In the genomic region with DNA sequence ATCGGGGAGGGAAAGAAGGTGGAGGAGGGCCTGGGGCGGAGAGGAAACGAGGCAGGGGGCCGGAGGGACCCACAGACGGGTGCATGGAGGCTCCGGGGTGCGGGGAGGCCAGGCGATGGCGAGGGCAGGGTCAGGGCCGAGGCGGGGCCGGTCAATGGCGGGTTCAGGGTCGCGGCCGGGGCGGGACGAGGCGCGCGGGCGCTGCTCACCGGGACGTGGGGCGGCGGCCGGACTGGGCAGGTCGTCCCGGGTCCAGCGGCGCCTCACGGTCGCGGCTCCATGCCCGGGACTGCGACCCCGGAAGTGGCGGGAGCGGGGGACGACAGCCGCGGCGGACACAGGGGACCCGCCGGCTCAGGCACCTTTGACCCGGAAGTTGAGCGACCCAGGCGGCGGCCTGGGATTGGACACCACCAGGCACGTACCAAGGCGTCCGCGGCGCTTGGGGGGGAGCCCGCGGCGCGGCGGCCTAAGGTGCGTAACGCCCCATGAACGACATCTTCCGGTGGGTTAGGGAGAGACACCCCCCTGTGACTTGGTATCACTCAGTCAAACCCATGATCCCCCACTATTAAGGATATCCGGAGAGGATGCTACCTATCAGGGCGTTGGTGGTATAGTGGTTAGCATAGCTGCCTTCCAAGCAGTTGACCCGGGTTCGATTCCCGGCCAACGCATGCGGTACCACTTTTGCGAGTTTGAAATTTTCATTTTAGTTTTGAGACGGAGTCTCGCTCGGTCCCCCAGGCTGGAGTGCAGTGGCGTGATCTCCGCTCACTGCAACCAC, we compare ENCODE assay signal across 1 cellular context.
TF ChIP-seq lines count a peak whose summit lies in the region.

DPP9 (minus strand) TSS at position 378 of the 787 bp plus-strand sequence. CDS start 3,936 bp downstream, outside the sequence.

TF ChIP-seq in HEK293, 187 proteins besides CTCF, POLR2A, EP300 and RAD21 (continued from another document):
- TF ChIP-seq ZBTB26 (tag by site-specific recombination; optimal IDR thresholded peaks at IDR 0.05) (peak; percentile 69), RBAK (tag by site-specific recombination; IDR thresholded peaks at IDR 0.05) (peak; percentile 71; the same call in 1 of the 2 replicates), ZFP69B (tag by site-specific recombination; IDR thresholded peaks at IDR 0.05) (peak; percentile 88), ZNF670 (tag by site-specific recombination; IDR thresholded peaks at IDR 0.05; ENCODE audit: low read depth) (no peak), ZNF776 (tag by site-specific recombination; IDR thresholded peaks at IDR 0.05; ENCODE audit: borderline replicate concordance) (peak; percentile 64; the same call in 1 of the 2 replicates), ZNF140 (tag by site-specific recombination; IDR thresholded peaks at IDR 0.05) (no peak), MYNN (tag by site-specific recombination; IDR thresholded peaks at IDR 0.05; ENCODE audit: borderline replicate concordance) (no peak; the same call in 1 of the 2 replicates), ZNF747 (tag by site-specific recombination; IDR thresholded peaks at IDR 0.05) (0 out of 2 replicates have a peak, but pooled peaks have one; percentile 65), ZNF76 (tag by site-specific recombination; IDR thresholded peaks at IDR 0.05; ENCODE audit: borderline replicate concordance, low read depth) (peak; percentile 82), ZNF707 (tag by site-specific recombination; IDR thresholded peaks at IDR 0.05) (no peak), SETDB1 (IDR thresholded peaks at IDR 0.05; ENCODE audit: insufficient read length, low read length) (no peak), FEZF1 (tag by site-specific recombination; IDR thresholded peaks at IDR 0.05) (no peak), ZNF37A (tag by site-specific recombination; IDR thresholded peaks at IDR 0.05) (no peak), ZNF623 (tag by site-specific recombination; IDR thresholded peaks at IDR 0.05) (peak; percentile 56), ZNF837 (tag by site-specific recombination; IDR thresholded peaks at IDR 0.05) (no peak), ZNF548 (tag by site-specific recombination; IDR thresholded peaks at IDR 0.05) (peak; percentile 44; the same call in 1 of the 2 replicates), SALL2 (tag by site-specific recombination; IDR thresholded peaks at IDR 0.05; ENCODE audit: borderline replicate concordance) (no peak), ZNF792 (tag by site-specific recombination; IDR thresholded peaks at IDR 0.05) (no peak), ZNF16 (tag by site-specific recombination; IDR thresholded peaks at IDR 0.05; ENCODE audit: low read depth) (no peak), BCL6B (tag by site-specific recombination; IDR thresholded peaks at IDR 0.05) (no peak), ZNF239 (tag by site-specific recombination; IDR thresholded peaks at IDR 0.05) (0 out of 2 replicates have a peak, but pooled peaks have one; percentile 15), ZNF416 (tag by site-specific recombination; IDR thresholded peaks at IDR 0.05) (no peak), ZNF449 (tag by site-specific recombination; IDR thresholded peaks at IDR 0.05) (peak; percentile 66; the same call in 1 of the 2 replicates), ZNF280D (tag by site-specific recombination; IDR thresholded peaks at IDR 0.05) (no peak; the same call in none of the 2 replicates), ZNF48 (tag by site-specific recombination; IDR thresholded peaks at IDR 0.05) (no peak)
- TF ChIP-seq, protein P1, sequence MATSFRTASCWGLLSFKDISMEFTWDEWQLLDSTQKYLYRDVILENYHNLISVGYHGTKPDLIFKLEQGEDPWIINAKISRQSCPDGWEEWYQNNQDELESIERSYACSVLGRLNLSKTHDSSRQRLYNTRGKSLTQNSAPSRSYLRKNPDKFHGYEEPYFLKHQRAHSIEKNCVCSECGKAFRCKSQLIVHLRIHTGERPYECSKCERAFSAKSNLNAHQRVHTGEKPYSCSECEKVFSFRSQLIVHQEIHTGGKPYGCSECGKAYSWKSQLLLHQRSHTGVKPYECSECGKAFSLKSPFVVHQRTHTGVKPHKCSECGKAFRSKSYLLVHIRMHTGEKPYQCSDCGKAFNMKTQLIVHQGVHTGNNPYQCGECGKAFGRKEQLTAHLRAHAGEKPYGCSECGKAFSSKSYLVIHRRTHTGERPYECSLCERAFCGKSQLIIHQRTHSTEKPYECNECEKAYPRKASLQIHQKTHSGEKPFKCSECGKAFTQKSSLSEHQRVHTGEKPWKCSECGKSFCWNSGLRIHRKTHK (tag by site-specific recombination; IDR thresholded peaks at IDR 0.05) = no peak
